ENCODE assay signal across 20 cellular contexts in genomic region chr6:168148231-168148849, GRCh38.
"Had no signal": no experiment of that assay in that cellular context is flagged by ENCODE, and none has a peak within 500 bp of the region (broad histone marks: within the 10 kb centered on the region; RNA-seq: fewer than 3 reads in every experiment).

No MANE protein-coding gene starts in this region.

- ATAC-seq: esophagus mucosa; gastrocnemius medialis; heart right ventricle; left lung; psoas muscle; stimulated activated memory B cell treated with anti-CD40 and anti-IgM and Interleukin-4, amounts not matched to agents 10 μg/mL and 1 μg/mL and 100 μg/mL, for 72 hours; upper lobe of right lung had no signal

- H3K36me3 Mint-ChIP-seq: naive B cell; stimulated activated memory B cell treated with anti-CD40 and anti-IgM and Interleukin-4, amounts not matched to agents 10 μg/mL and 1 μg/mL and 100 μg/mL, for 72 hours had no signal

- H3K9me3 ChIP-seq: gastrocnemius medialis, left lung, psoas muscle, tibial artery, upper lobe of right lung had no signal

- H3K4me1 Mint-ChIP-seq: naive B cell; stimulated activated memory B cell treated with anti-CD40 and anti-IgM and Interleukin-4, amounts not matched to agents 10 μg/mL and 1 μg/mL and 100 μg/mL, for 72 hours had no signal

- H3K4me2 ChIP-seq: smooth muscle cell had no signal

- H3K4me3 ChIP-seq: coronary artery, gastrocnemius medialis, heart right ventricle, left lung, lung, psoas muscle, smooth muscle cell, tibial artery, upper lobe of right lung had no signal

- H3K27ac Mint-ChIP-seq: nephron progenitor cell; stimulated activated memory B cell treated with anti-CD40 and anti-IgM and Interleukin-4, amounts not matched to agents 10 μg/mL and 1 μg/mL and 100 μg/mL, for 72 hours; stimulated activated naive CD8-positive, alpha-beta T cell treated with anti-CD3 and anti-CD28 coated beads, Interleukin-15, Interleukin-2, amounts not matched to agents 100 ng/mL and 50 ng/mL, for 24 hours had no signal

- H3K4me1 ChIP-seq: gastrocnemius medialis, left lung, psoas muscle, upper lobe of right lung had no signal

- H3K36me3 ChIP-seq: gastrocnemius medialis, heart right ventricle, left lung, tibial artery, upper lobe of right lung had no signal

- H3K27ac ChIP-seq: coronary artery, gastrocnemius medialis, heart right ventricle, left lung, psoas muscle, tibial artery, upper lobe of right lung had no signal

- DNase-seq: central memory CD4-positive, alpha-beta T cell; effector CD8-positive, alpha-beta T cell; gastrocnemius medialis; heart right ventricle; hypothalamus; left lung; mesenchymal stem cell; midbrain; naive B cell; nephron progenitor cell; psoas muscle; stimulated activated CD4-positive, alpha-beta T cell treated with anti-CD3 and anti-CD28 coated beads, Interleukin-4, amount 100 ng/mL, for 1 hour; tibial artery; upper lobe of right lung had no signal

- H3K9me3 Mint-ChIP-seq: stimulated activated memory B cell treated with anti-CD40 and anti-IgM and Interleukin-4, amounts not matched to agents 10 μg/mL and 1 μg/mL and 100 μg/mL, for 72 hours; stimulated activated naive CD8-positive, alpha-beta T cell treated with anti-CD3 and anti-CD28 coated beads, Interleukin-15, Interleukin-2, amounts not matched to agents 100 ng/mL and 50 ng/mL, for 24 hours had no signal

- H3K4me3 Mint-ChIP-seq: naive B cell; nephron progenitor cell; stimulated activated memory B cell treated with anti-CD40 and anti-IgM and Interleukin-4, amounts not matched to agents 10 μg/mL and 1 μg/mL and 100 μg/mL, for 72 hours; stimulated activated naive CD8-positive, alpha-beta T cell treated with anti-CD3 and anti-CD28 coated beads, Interleukin-15, Interleukin-2, amounts not matched to agents 100 ng/mL and 50 ng/mL, for 24 hours had no signal
